ENCODE assay signal across 1 cellular context in the genomic region with DNA sequence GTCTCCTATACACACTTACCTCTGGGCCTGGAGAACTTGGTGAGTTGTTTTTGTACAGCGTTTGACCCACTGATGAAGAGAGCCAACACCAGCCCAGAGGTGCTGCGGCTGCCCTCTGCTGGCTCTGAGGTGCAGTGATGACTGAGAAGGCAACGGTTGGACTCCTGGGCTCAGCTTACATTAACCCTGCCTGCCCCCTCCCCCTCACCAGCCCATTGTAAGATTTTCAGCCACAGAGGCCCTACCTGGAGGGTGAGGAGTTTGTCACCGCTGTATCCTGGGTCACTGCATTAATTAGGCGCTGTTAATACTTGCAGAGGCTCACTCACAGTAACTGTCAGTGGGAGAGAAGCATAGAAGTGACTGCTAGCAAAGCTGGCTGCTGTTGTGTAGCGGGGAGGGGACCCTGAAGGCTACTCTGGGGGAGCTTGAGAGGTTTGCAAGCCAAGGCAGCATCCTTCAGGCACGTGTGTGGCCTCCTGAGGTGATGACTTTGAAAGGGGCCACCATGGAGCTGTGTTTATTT.
TF ChIP-seq lines count a peak whose summit lies in the region.

No MANE protein-coding gene starts in this region.

TF ChIP-seq in HCT116, 20 proteins besides CTCF, POLR2A, EP300 and RAD21 (continued from another document):
- TF ChIP-seq, protein P1, sequence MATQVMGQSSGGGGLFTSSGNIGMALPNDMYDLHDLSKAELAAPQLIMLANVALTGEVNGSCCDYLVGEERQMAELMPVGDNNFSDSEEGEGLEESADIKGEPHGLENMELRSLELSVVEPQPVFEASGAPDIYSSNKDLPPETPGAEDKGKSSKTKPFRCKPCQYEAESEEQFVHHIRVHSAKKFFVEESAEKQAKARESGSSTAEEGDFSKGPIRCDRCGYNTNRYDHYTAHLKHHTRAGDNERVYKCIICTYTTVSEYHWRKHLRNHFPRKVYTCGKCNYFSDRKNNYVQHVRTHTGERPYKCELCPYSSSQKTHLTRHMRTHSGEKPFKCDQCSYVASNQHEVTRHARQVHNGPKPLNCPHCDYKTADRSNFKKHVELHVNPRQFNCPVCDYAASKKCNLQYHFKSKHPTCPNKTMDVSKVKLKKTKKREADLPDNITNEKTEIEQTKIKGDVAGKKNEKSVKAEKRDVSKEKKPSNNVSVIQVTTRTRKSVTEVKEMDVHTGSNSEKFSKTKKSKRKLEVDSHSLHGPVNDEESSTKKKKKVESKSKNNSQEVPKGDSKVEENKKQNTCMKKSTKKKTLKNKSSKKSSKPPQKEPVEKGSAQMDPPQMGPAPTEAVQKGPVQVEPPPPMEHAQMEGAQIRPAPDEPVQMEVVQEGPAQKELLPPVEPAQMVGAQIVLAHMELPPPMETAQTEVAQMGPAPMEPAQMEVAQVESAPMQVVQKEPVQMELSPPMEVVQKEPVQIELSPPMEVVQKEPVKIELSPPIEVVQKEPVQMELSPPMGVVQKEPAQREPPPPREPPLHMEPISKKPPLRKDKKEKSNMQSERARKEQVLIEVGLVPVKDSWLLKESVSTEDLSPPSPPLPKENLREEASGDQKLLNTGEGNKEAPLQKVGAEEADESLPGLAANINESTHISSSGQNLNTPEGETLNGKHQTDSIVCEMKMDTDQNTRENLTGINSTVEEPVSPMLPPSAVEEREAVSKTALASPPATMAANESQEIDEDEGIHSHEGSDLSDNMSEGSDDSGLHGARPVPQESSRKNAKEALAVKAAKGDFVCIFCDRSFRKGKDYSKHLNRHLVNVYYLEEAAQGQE (IDR thresholded peaks at IDR 0.05; ENCODE audit: low read depth): no peak
- peak; percentile 39 for TF ChIP-seq YY1 (IDR thresholded peaks at IDR 0.05; ENCODE audit: extremely low read depth, insufficient replicate concordance, low read depth, low read length)
- no peak for TF ChIP-seq CEBPB (IDR thresholded peaks at IDR 0.05; ENCODE audit: low read depth)
